21 cellular contexts compared by ENCODE assay signal in the genomic region with DNA sequence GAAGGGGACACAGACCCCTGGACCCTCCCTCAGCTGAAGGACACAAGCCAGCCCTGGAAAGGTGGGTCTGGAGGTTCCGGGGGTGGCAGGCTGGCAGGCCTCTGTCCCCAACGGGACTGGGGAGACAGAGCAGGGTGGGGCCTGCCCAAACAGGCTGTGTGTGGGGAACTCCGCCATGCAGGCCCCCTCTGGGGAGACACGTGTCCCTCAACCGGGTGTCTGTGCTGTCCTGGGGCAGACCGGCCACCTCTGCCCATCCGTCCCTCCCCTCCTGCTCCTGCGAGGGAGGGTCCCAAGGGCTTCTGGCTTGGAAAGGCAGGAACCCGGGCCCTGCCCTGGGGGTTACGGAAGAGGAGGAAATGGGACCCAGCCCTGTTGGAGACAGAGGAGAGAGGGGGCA. TPM values are rescaled to one million over a fixed set of nuclear protein-coding genes. Genes with fewer than 3 reads are reported as not detected.
DNase-seq lines count a peak whose midpoint lies in the region; TF ChIP-seq lines count a peak whose summit lies in the region.
"Had no signal": no experiment of that assay in that cellular context is flagged by ENCODE, and none has a peak within 500 bp of the region (broad histone marks: within the 10 kb centered on the region; RNA-seq: fewer than 3 reads in every experiment).

No MANE protein-coding gene starts in this region.

- peak overlapping the region; percentile 48 for H3K27ac ChIP-seq in 22Rv1
- H3K27ac ChIP-seq in HEK293 (ENCODE audit: extremely low read depth, low read depth, low read length) = no peak overlapping the region
- H3K27ac ChIP-seq in RWPE1 = no peak overlapping the region
- H3K27ac ChIP-seq: HL-60 had no signal

- no peaks in the 10 kb centered on the region for H3K27me3 ChIP-seq in skeletal muscle satellite cell (ENCODE audit: control insufficient read depth, insufficient read depth, low read length)

- H3K4me1 ChIP-seq in HEK293 (ENCODE audit: control insufficient read depth, insufficient read depth, low read length) = no peaks in the 10 kb centered on the region; the same call in 1 of the 2 replicates
- peaks cover 19% of the 10 kb centered on the region for H3K4me1 ChIP-seq in skeletal muscle satellite cell (ENCODE audit: control insufficient read depth, insufficient read depth, low read length)

- POLR2A ChIA-PET in HEK293 (lab: Yijun Ruan, JAX) (interaction anchor here (0.6 kb wide), 2 partner anchors 13 to 107 kb away, joined by 3 to 6 read pairs; no protein-coding TSS in a partner anchor), RWPE1 (lab: Yijun Ruan, JAX; ENCODE audit: low non-redundant PET) (no interaction called here)

- no peak for TF ChIP-seq CTCF in 22Rv1 (IDR thresholded peaks at IDR 0.05)
- TF ChIP-seq CTCF in HEK293 (tag by site-specific recombination; IDR thresholded peaks at IDR 0.05) = no peak
- TF ChIP-seq CTCF in epithelial cell of proximal tubule (conservative IDR thresholded peaks at IDR 0.05; ENCODE audit: low read depth, low read length) = no peak
- no peak for TF ChIP-seq CTCF in RWPE1 (conservative IDR thresholded peaks at IDR 0.05; ENCODE audit: low read depth)

- no peaks in the 10 kb centered on the region for H3K9me3 ChIP-seq in HEK293 (ENCODE audit: control insufficient read depth, insufficient read depth, low read depth, low read length)
- H3K9me3 ChIP-seq in skeletal muscle satellite cell (replicated peaks; ENCODE audit: low read length) = no peaks in the 10 kb centered on the region
- H3K9me3 ChIP-seq: Caco-2, HAP-1 had no signal

- DNase-seq in epithelial cell of proximal tubule (ENCODE audit: low read depth) (no peak), SK-N-DZ (ENCODE audit: low spot score) (no peak), NCI-H2171 treated with DMSO at 0.1 percent for 48 hours (lab: John Stamatoyannopoulos, UW) (no peak), RWPE1 (ENCODE audit: low spot score) (no peak)
- DNase-seq: 8988T; C1 segment of cervical spinal cord; Caco-2; CD4-positive, alpha-beta T cell; DMS153; DMS79; GDM1 had no signal

- H3K4me2 ChIP-seq in skeletal muscle satellite cell (ENCODE audit: low read length) = peak overlapping the region; percentile 41

- no peaks in the 10 kb centered on the region for H3K36me3 ChIP-seq in HEK293 (ENCODE audit: control insufficient read depth in 2 of 2, insufficient read depth in 1 of 2, low read length in 2 of 2)
- no peaks in the 10 kb centered on the region for H3K36me3 ChIP-seq in skeletal muscle satellite cell (ENCODE audit: insufficient read depth, low read length)
- H3K36me3 ChIP-seq: HAP-1 had no signal

- peak overlapping the region; percentile 47 for H3K9ac ChIP-seq in skeletal muscle satellite cell (ENCODE audit: low read depth, low read length)

- CTCF ChIA-PET in HEK293 (lab: Yijun Ruan, JAX) (no interaction called here), RWPE1 (lab: Yijun Ruan, JAX) (interaction anchor here (0.6 to 1.4 kb wide), 2 partner anchors 8 to 112 kb away, joined by 3 read pairs; a partner anchor contains a TSS)

- no peak overlapping the region for H3K4me3 ChIP-seq in HEK293 (ENCODE audit: low read depth, low read length)
- H3K4me3 ChIP-seq in epithelial cell of proximal tubule (ENCODE audit: low read depth, low read length) = peak overlapping the region; percentile 16
- H3K4me3 ChIP-seq in skeletal muscle satellite cell (ENCODE audit: low read length) = no peak overlapping the region
- H3K4me3 ChIP-seq: HAP-1 had no signal

TF ChIP-seq in HEK293, 187 proteins besides CTCF, POLR2A, EP300 and RAD21:
- TF ChIP-seq ZEB2 (tag by site-specific recombination; IDR thresholded peaks at IDR 0.05) (no peak), GLIS2 (tag by site-specific recombination; IDR thresholded peaks at IDR 0.05) (0 out of 2 replicates have a peak, but pooled peaks have one; percentile 9), ZNF747 (tag by site-specific recombination; IDR thresholded peaks at IDR 0.05) (no peak), KLF9 (tag by site-specific recombination; IDR thresholded peaks at IDR 0.05; ENCODE audit: low read depth) (no peak), GLI2 (tag by site-specific recombination; IDR thresholded peaks at IDR 0.05; ENCODE audit: borderline replicate concordance, low read depth) (no peak), ZNF391 (tag by site-specific recombination; IDR thresholded peaks at IDR 0.05; ENCODE audit: borderline replicate concordance, low read depth) (no peak)
TF ChIP-seq in HEK293: peak in this region for 1.

RNA-seq across cellular contexts. Expression of a gene that starts 1.4 kb away (rescaled TPM):
- total RNA-seq in epithelial cell of proximal tubule = 0.07 TPM in 1 of 2 replicates, not detected in the other
- not detected in 2 replicates for total RNA-seq in skeletal muscle satellite cell (2012; rRNA removed)
- 0.57 TPM in 1 of 2 replicates, not detected in the other for polyA plus RNA-seq in SK-N-DZ (2014; cell fraction: cytosol; rRNA removed)
- 0.82 TPM in 1 of 2 replicates, not detected in the other for polyA plus RNA-seq in SK-N-DZ (2014; cell fraction: nucleus; rRNA removed)
- total RNA-seq: A673; Caco-2; CD4-positive, alpha-beta T cell; Daoy; H4; HT1080 had no signal
- polyA plus RNA-seq: AG04450 had no signal

RNA-seq across cellular contexts. Expression of a gene that starts 4.8 kb away (rescaled TPM):
- not detected in 2 replicates for total RNA-seq in epithelial cell of proximal tubule
- total RNA-seq in skeletal muscle satellite cell (2012; rRNA removed) = not detected in 2 replicates
- 0.44 TPM in 1 of 2 replicates, not detected in the other for polyA plus RNA-seq in SK-N-DZ (2014; cell fraction: cytosol; rRNA removed)
- 0.75 TPM in 1 of 2 replicates, not detected in the other for polyA plus RNA-seq in SK-N-DZ (2014; cell fraction: nucleus; rRNA removed)
- total RNA-seq: A673, Daoy, H4, HT1080 had no signal
- polyA plus RNA-seq: AG04450 had no signal

RNA-seq across cellular contexts. Expression of a gene that starts 7.1 kb away (rescaled TPM):
- total RNA-seq in epithelial cell of proximal tubule = 0.17 and 0.94 TPM in 2 replicates
- total RNA-seq in skeletal muscle satellite cell (2012; rRNA removed) = 0.22 and 1.0 TPM in 2 replicates
- polyA plus RNA-seq in SK-N-DZ (2014; cell fraction: cytosol; rRNA removed) = 1.6 and 2.3 TPM in 2 replicates
- polyA plus RNA-seq in SK-N-DZ (2014; cell fraction: nucleus; rRNA removed) = 0.30 and 1.2 TPM in 2 replicates

RNA-seq across cellular contexts. Expression of a gene that starts 9.0 kb away (rescaled TPM):
- total RNA-seq in epithelial cell of proximal tubule = 725 and 1,240 TPM in 2 replicates
- total RNA-seq in skeletal muscle satellite cell (2012; rRNA removed) = 261 and 457 TPM in 2 replicates
- polyA plus RNA-seq in SK-N-DZ (2014; cell fraction: cytosol; rRNA removed) = 521 and 591 TPM in 2 replicates
- polyA plus RNA-seq in SK-N-DZ (2014; cell fraction: nucleus; rRNA removed) = 321 and 345 TPM in 2 replicates

RNA-seq across cellular contexts. Expression of a gene that starts 10.1 kb away (rescaled TPM):
- 0.22 and 1.5 TPM in 2 replicates for total RNA-seq in epithelial cell of proximal tubule
- total RNA-seq in skeletal muscle satellite cell (2012; rRNA removed) = under 0.01 and 0.22 TPM in 2 replicates
- 1.0 and 1.9 TPM in 2 replicates for polyA plus RNA-seq in SK-N-DZ (2014; cell fraction: cytosol; rRNA removed)
- 6.4 and 8.4 TPM in 2 replicates for polyA plus RNA-seq in SK-N-DZ (2014; cell fraction: nucleus; rRNA removed)
- total RNA-seq: Daoy, H4 had no signal
